In the genomic region with DNA sequence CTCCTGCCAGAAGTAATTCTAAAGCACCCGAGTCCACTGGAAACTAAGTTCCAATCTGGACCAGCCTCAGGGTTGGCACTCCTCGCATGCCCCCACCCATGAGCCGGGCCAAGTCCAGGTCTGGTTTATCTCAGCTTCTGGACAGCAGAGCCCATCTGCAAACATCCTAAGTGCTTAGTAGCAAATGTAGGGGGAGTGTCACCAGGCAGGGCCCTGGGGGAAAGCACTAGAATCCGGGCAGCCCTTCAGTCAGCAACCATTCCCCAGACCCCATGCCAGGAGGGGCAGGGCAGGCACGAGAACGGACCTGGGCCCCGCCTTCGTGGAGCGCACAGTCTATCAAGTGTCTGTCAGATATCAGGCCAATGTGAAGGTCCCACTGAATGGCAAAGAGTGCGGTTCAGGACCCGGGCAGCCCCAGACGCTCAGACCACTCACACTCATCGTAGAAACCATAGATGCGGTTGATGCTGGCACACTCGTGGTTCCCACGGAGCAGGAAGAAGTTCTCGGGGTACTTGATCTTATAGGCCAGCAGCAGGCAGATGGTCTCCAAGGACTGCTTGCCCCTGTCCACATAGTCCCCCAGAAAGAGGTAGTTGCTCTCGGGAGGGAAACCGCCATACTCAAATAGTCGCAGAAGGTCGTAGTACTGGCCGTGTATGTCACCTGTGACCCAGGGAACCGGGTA, we compare ENCODE assay signal across 9 cellular contexts. TPM values are rescaled to one million over a fixed set of nuclear protein-coding genes. Genes with fewer than 3 reads are reported as not detected.
DNase-seq lines count a peak whose midpoint lies in the region; ATAC-seq and TF ChIP-seq lines count a peak whose summit lies in the region.
"Had no signal": no experiment of that assay in that cellular context is flagged by ENCODE, and none has a peak within 500 bp of the region (broad histone marks: within the 10 kb centered on the region; RNA-seq: fewer than 3 reads in every experiment).

No MANE protein-coding gene starts in this region.

- H4K20me1 ChIP-seq in hepatocyte (ENCODE audit: insufficient read depth, poor library complexity, severe bottlenecking), result peaks cover 11% of the 10 kb centered on the region

- POLR2A ChIA-PET in HEK293 (lab: Yijun Ruan, JAX), result interaction anchor here (1.0 to 3.3 kb wide), 15 partner anchors 8 to 105 kb away, joined by 3 to 53 read pairs (median 9); a partner anchor contains a TSS

- no peaks in the 10 kb centered on the region for H3K9me3 Mint-ChIP-seq in activated T-helper 2 cell treated with anti-CD3 and anti-CD28 coated beads, Interferon-gamma antibody, Interleukin-2, Interleukin-4, amounts not matched to agents 10 μg/mL and 5 μg/mL and 100 μg/mL, durations not matched to agents 14 hours and 24 hours and 36 hours
- no peaks in the 10 kb centered on the region for H3K9me3 Mint-ChIP-seq in stimulated activated memory B cell treated with anti-CD40 and anti-IgM and Interleukin-4, amounts not matched to agents 10 μg/mL and 1 μg/mL and 100 μg/mL, for 72 hours

- H3K27me3 Mint-ChIP-seq in activated T-helper 2 cell treated with anti-CD3 and anti-CD28 coated beads, Interferon-gamma antibody, Interleukin-2, Interleukin-4, amounts not matched to agents 10 μg/mL and 5 μg/mL and 100 μg/mL, durations not matched to agents 14 hours and 24 hours and 36 hours (ENCODE audit: low read depth), result no peaks in the 10 kb centered on the region
- H3K27me3 Mint-ChIP-seq in stimulated activated memory B cell treated with anti-CD40 and anti-IgM and Interleukin-4, amounts not matched to agents 10 μg/mL and 1 μg/mL and 100 μg/mL, for 72 hours, result no peaks in the 10 kb centered on the region

- intact Hi-C loops in activated T-helper 2 cell treated with anti-CD3 and anti-CD28 coated beads, Interferon-gamma antibody, Interleukin-2, Interleukin-4, amounts not matched to agents 10 μg/mL and 5 μg/mL and 100 μg/mL, durations not matched to agents 14 hours and 24 hours and 36 hours (cut with micrococcal nuclease), result loop anchor here (5.0 kb wide), 1 partner anchor 128 kb away; no protein-coding TSS in a partner anchor

- H3K4me1 ChIP-seq in HEK293 (ENCODE audit: control insufficient read depth, insufficient read depth, low read length) (no peaks in the 10 kb centered on the region), hepatocyte (ENCODE audit: insufficient read depth) (peaks cover 15% of the 10 kb centered on the region)

- peak overlapping the region; percentile 68 for H3K27ac Mint-ChIP-seq in activated T-helper 2 cell treated with anti-CD3 and anti-CD28 coated beads, Interferon-gamma antibody, Interleukin-2, Interleukin-4, amounts not matched to agents 10 μg/mL and 5 μg/mL and 100 μg/mL, durations not matched to agents 14 hours and 24 hours and 36 hours
- peak overlapping the region; percentile 75 for H3K27ac Mint-ChIP-seq in stimulated activated memory B cell treated with anti-CD40 and anti-IgM and Interleukin-4, amounts not matched to agents 10 μg/mL and 1 μg/mL and 100 μg/mL, for 72 hours

- CTCF ChIA-PET in HEK293 (lab: Yijun Ruan, JAX), result interaction anchor here (0.6 to 2.8 kb wide), 12 partner anchors 8 to 106 kb away, joined by 4 to 20 read pairs (median 7); a partner anchor contains a TSS

- H3K4me1 Mint-ChIP-seq in activated T-helper 2 cell treated with anti-CD3 and anti-CD28 coated beads, Interferon-gamma antibody, Interleukin-2, Interleukin-4, amounts not matched to agents 10 μg/mL and 5 μg/mL and 100 μg/mL, durations not matched to agents 14 hours and 24 hours and 36 hours (ENCODE audit: low read depth), result peaks cover 33% of the 10 kb centered on the region
- peaks cover 55% of the 10 kb centered on the region for H3K4me1 Mint-ChIP-seq in stimulated activated memory B cell treated with anti-CD40 and anti-IgM and Interleukin-4, amounts not matched to agents 10 μg/mL and 1 μg/mL and 100 μg/mL, for 72 hours

- H3K4me3 ChIP-seq in HEK293 (ENCODE audit: low read depth, low read length) (peak overlapping the region; percentile 79), hepatocyte (peak overlapping the region; percentile 98)

- H3K79me2 ChIP-seq in hepatocyte, result peaks cover 23% of the 10 kb centered on the region

- no peak overlapping the region for H2AFZ ChIP-seq in hepatocyte

- 63% methylated on average over 23 of the region's 23 CpGs for whole genome bisulfite sequencing in hepatocyte (ENCODE audit: low lambda C conversion rate, missing lambda C conversion rate)

- TF ChIP-seq CTCF in HEK293 (tag by site-specific recombination; IDR thresholded peaks at IDR 0.05) (no peak), hepatocyte (IDR thresholded peaks at IDR 0.05; ENCODE audit: poor library complexity) (no peak)

- H3K9me2 ChIP-seq in hepatocyte (replicated peaks; ENCODE audit: insufficient read depth), result no peaks in the 10 kb centered on the region

- no peak for ATAC-seq in stimulated activated memory B cell treated with anti-CD40 and anti-IgM and Interleukin-4, amounts not matched to agents 10 μg/mL and 1 μg/mL and 100 μg/mL, for 72 hours
- ATAC-seq in HG02973 (IDR thresholded peaks at IDR 0.05; ENCODE audit: unreplicated experiment) (no peak), GM21515 (IDR thresholded peaks at IDR 0.05; ENCODE audit: unreplicated experiment) (no peak)

- no peaks in the 10 kb centered on the region for H3K27me3 ChIP-seq in hepatocyte

- peaks cover 48% of the 10 kb centered on the region for H3K36me3 Mint-ChIP-seq in activated T-helper 2 cell treated with anti-CD3 and anti-CD28 coated beads, Interferon-gamma antibody, Interleukin-2, Interleukin-4, amounts not matched to agents 10 μg/mL and 5 μg/mL and 100 μg/mL, durations not matched to agents 14 hours and 24 hours and 36 hours (ENCODE audit: low read depth)
- H3K36me3 Mint-ChIP-seq in stimulated activated memory B cell treated with anti-CD40 and anti-IgM and Interleukin-4, amounts not matched to agents 10 μg/mL and 1 μg/mL and 100 μg/mL, for 72 hours, result peaks cover 31% of the 10 kb centered on the region

- no peak for DNase-seq in activated T-helper 2 cell treated with anti-CD3 and anti-CD28 coated beads, Interferon-gamma antibody, Interleukin-2, Interleukin-4, amounts not matched to agents 10 μg/mL and 5 μg/mL and 100 μg/mL, durations not matched to agents 14 hours and 24 hours and 36 hours (ENCODE audit: low spot score)
- no peak for DNase-seq in hepatocyte (ENCODE audit: low spot score)
- no peak for DNase-seq in COLO829 (ENCODE audit: low spot score)
- DNase-seq in DMS 273 treated with DMSO at 0.1 percent for 48 hours (lab: John Stamatoyannopoulos, UW), result no peak

- H3K4me2 ChIP-seq in hepatocyte, result peak overlapping the region; percentile 94

- H3K4me3 Mint-ChIP-seq in activated T-helper 2 cell treated with anti-CD3 and anti-CD28 coated beads, Interferon-gamma antibody, Interleukin-2, Interleukin-4, amounts not matched to agents 10 μg/mL and 5 μg/mL and 100 μg/mL, durations not matched to agents 14 hours and 24 hours and 36 hours (ENCODE audit: low read depth), result peak overlapping the region; percentile 87
- H3K4me3 Mint-ChIP-seq in stimulated activated memory B cell treated with anti-CD40 and anti-IgM and Interleukin-4, amounts not matched to agents 10 μg/mL and 1 μg/mL and 100 μg/mL, for 72 hours, result peak overlapping the region; percentile 89

- H3K27ac ChIP-seq in HEK293 (ENCODE audit: extremely low read depth, low read depth, low read length) (no peak overlapping the region), hepatocyte (peak overlapping the region; percentile 97)

- H3K9me3 ChIP-seq in HEK293 (ENCODE audit: control insufficient read depth, insufficient read depth, low read depth, low read length) (no peaks in the 10 kb centered on the region), hepatocyte (ENCODE audit: low read depth) (no peaks in the 10 kb centered on the region)

- peaks cover 0 to 51% of the 10 kb centered on the region in 2 experiments; a peak in 2 of 3 replicates for H3K36me3 ChIP-seq in HEK293 (ENCODE audit: control insufficient read depth in 2 of 2, insufficient read depth in 1 of 2, low read length in 2 of 2)
- no peaks in the 10 kb centered on the region for H3K36me3 ChIP-seq in hepatocyte (replicated peaks; ENCODE audit: insufficient read depth, low read depth)

TF ChIP-seq in HEK293, 187 proteins besides CTCF, POLR2A, EP300 and RAD21:
- peak; percentile 68; the same call in 1 of the 2 replicates for TF ChIP-seq ZBTB20 (tag by site-specific recombination; IDR thresholded peaks at IDR 0.05)
- 0 out of 2 replicates have a peak, but pooled peaks have one; percentile 10 for TF ChIP-seq SP2 (tag by site-specific recombination; IDR thresholded peaks at IDR 0.05)
- TF ChIP-seq ZNF366 (tag by site-specific recombination; conservative IDR thresholded peaks at IDR 0.05), result no peak

RNA-seq across cellular contexts. Expression of a gene that starts 1.3 kb away (rescaled TPM):
- 250 and 262 TPM in 2 replicates for total RNA-seq in activated T-helper 2 cell treated with anti-CD3 and anti-CD28 coated beads, Interferon-gamma antibody, Interleukin-2, Interleukin-4, amounts not matched to agents 10 μg/mL and 5 μg/mL and 100 μg/mL, durations not matched to agents 14 hours and 24 hours and 36 hours
- total RNA-seq in hepatocyte, result 146 and 152 TPM in 2 replicates
- polyA plus RNA-seq in hepatocyte, result 242 TPM in 2 replicates

RNA-seq across cellular contexts. Expression of a gene that starts 3.5 kb away (rescaled TPM):
- total RNA-seq in activated T-helper 2 cell treated with anti-CD3 and anti-CD28 coated beads, Interferon-gamma antibody, Interleukin-2, Interleukin-4, amounts not matched to agents 10 μg/mL and 5 μg/mL and 100 μg/mL, durations not matched to agents 14 hours and 24 hours and 36 hours, result 112 and 118 TPM in 2 replicates
- 0.16 TPM in 1 of 2 replicates, not detected in the other for total RNA-seq in hepatocyte
- 0.07 and 0.26 TPM in 2 replicates for polyA plus RNA-seq in hepatocyte
- total RNA-seq: pulmonary artery endothelial cell had no signal

RNA-seq across cellular contexts. Expression of a gene that starts 8.6 kb away (rescaled TPM):
- total RNA-seq in activated T-helper 2 cell treated with anti-CD3 and anti-CD28 coated beads, Interferon-gamma antibody, Interleukin-2, Interleukin-4, amounts not matched to agents 10 μg/mL and 5 μg/mL and 100 μg/mL, durations not matched to agents 14 hours and 24 hours and 36 hours, result 32.1 and 34.1 TPM in 2 replicates
- total RNA-seq in hepatocyte, result 17.3 and 24.0 TPM in 2 replicates
- polyA plus RNA-seq in hepatocyte, result 20.2 and 25.0 TPM in 2 replicates

RNA-seq across cellular contexts. Expression of a gene that starts 15.1 kb away (rescaled TPM):
- 0.51 and 0.68 TPM in 2 replicates for total RNA-seq in activated T-helper 2 cell treated with anti-CD3 and anti-CD28 coated beads, Interferon-gamma antibody, Interleukin-2, Interleukin-4, amounts not matched to agents 10 μg/mL and 5 μg/mL and 100 μg/mL, durations not matched to agents 14 hours and 24 hours and 36 hours
- total RNA-seq in hepatocyte, result 0.92 and 2.4 TPM in 2 replicates
- polyA plus RNA-seq in hepatocyte, result 7.7 and 11.5 TPM in 2 replicates

RNA-seq across cellular contexts. Expression of a gene that starts 27.0 kb away (rescaled TPM):
- 2.9 and 3.0 TPM in 2 replicates for total RNA-seq in activated T-helper 2 cell treated with anti-CD3 and anti-CD28 coated beads, Interferon-gamma antibody, Interleukin-2, Interleukin-4, amounts not matched to agents 10 μg/mL and 5 μg/mL and 100 μg/mL, durations not matched to agents 14 hours and 24 hours and 36 hours
- 5.5 and 13.2 TPM in 2 replicates for total RNA-seq in hepatocyte
- 6.5 and 9.4 TPM in 2 replicates for polyA plus RNA-seq in hepatocyte

Comparison
In these comparisons a context has a peak if more than half of its experiments do, and no peak if none do; other contexts are left out.
1. RNA of a gene that starts 3.5 kb away (total RNA-seq): 112 to 118 TPM in activated T-helper 2 cell treated with anti-CD3 and anti-CD28 coated beads, Interferon-gamma antibody, Interleukin-2, Interleukin-4, amounts not matched to agents 10 μg/mL and 5 μg/mL and 100 μg/mL, durations not matched to agents 14 hours and 24 hours and 36 hours; 0.16 TPM in hepatocyte; every median in the first group is over 10 times any median in the second.